ENCODE assay signal across 8 cellular contexts in genomic region chr7:45756757-45757156, GRCh38.
DNase-seq lines count a peak whose midpoint lies in the region; ATAC-seq and TF ChIP-seq lines count a peak whose summit lies in the region.
"Not testable (repeated sequence)": the region's sequence is repeated elsewhere in the genome, so short reads cannot be mapped to it uniquely, and the experiment has no call there.

No MANE protein-coding gene starts in this region.

- not testable (repeated sequence) for H3K27ac Mint-ChIP-seq in CD8-positive, alpha-beta T cell; endothelial cell (ENCODE audit: unreplicated experiment); osteocyte (ENCODE audit: unreplicated experiment)
- H3K27ac Mint-ChIP-seq in IgD-negative memory B cell, result peak overlapping the region; percentile 75 to 92 (median 86)

- BruUV-seq in PC-9 (replicated peaks; lab: Mats Ljungman, UMichigan), result not testable (repeated sequence)

- not testable (repeated sequence) for H3K27me3 Mint-ChIP-seq in CD8-positive, alpha-beta T cell (ENCODE audit: low read depth); IgD-negative memory B cell; endothelial cell (ENCODE audit: unreplicated experiment); osteocyte (ENCODE audit: unreplicated experiment)

- POLR2A ChIA-PET in CD8-positive, alpha-beta T cell (lab: Charles Lee); PC-9 (lab: Charles Lee; ENCODE audit: unreplicated experiment): not testable (repeated sequence)

- not testable (repeated sequence) for H3K4me1 ChIP-seq in CD8-positive, alpha-beta T cell (ENCODE audit: insufficient read depth, low read length); PC-9 (replicated peaks; ENCODE audit: insufficient read depth)

- not testable (repeated sequence) for H3K9me2 ChIP-seq in PC-9 (ENCODE audit: insufficient read depth)

- not testable (repeated sequence) for H4K20me1 ChIP-seq in PC-9 (ENCODE audit: insufficient read depth)

- TF ChIP-seq CTCF in 22Rv1 (IDR thresholded peaks at IDR 0.05) (peak; percentile 21; the same call in 1 of the 2 replicates), PC-9 (conservative IDR thresholded peaks at IDR 0.05) (peak; percentile 66), astrocyte of the cerebellum (IDR thresholded peaks at IDR 0.05; ENCODE audit: low read depth, low read length, missing control alignments) (peak; percentile 36), endothelial cell (IDR thresholded peaks at IDR 0.05; ENCODE audit: unreplicated experiment) (peak; percentile 48), kidney epithelial cell (IDR thresholded peaks at IDR 0.05; ENCODE audit: insufficient read depth, low read length, poor library complexity, severe bottlenecking) (peak; percentile 11), osteocyte (IDR thresholded peaks at IDR 0.05) (peak; percentile 46)
- TF ChIP-seq CTCF in CD8-positive, alpha-beta T cell (IDR thresholded peaks at IDR 0.05), result peak; percentile 36

- not testable (repeated sequence) for H3K27me3 ChIP-seq in CD8-positive, alpha-beta T cell (ENCODE audit: insufficient read depth, low read length); PC-9 (ENCODE audit: insufficient read depth, low read depth); kidney epithelial cell (ENCODE audit: control insufficient read depth, insufficient read depth, low read length)

- in situ Hi-C loops in astrocyte of the cerebellum (cut with HindIII; ENCODE audit: low sequenced_read_pairs), result not testable (repeated sequence)

- H3K4me3 Mint-ChIP-seq in CD8-positive, alpha-beta T cell; endothelial cell (ENCODE audit: unreplicated experiment); osteocyte (ENCODE audit: unreplicated experiment): not testable (repeated sequence)
- H3K4me3 Mint-ChIP-seq in IgD-negative memory B cell, result peak overlapping the region in 3 of 4 donors; percentile 56 to 87 (median 72)

- H2AFZ ChIP-seq in PC-9, result not testable (repeated sequence)

- H3K79me2 ChIP-seq in PC-9 (ENCODE audit: low read depth), result not testable (repeated sequence)

- not testable (repeated sequence) for H3F3A ChIP-seq in PC-9 (ENCODE audit: insufficient read depth, low read depth)

- ATAC-seq in CD8-positive, alpha-beta T cell, result not testable (repeated sequence)

- not testable (repeated sequence) for H3K9me3 Mint-ChIP-seq in CD8-positive, alpha-beta T cell; IgD-negative memory B cell; endothelial cell (ENCODE audit: unreplicated experiment); osteocyte (ENCODE audit: unreplicated experiment)

- not testable (repeated sequence) for H3K36me3 ChIP-seq in CD8-positive, alpha-beta T cell (ENCODE audit: insufficient read depth, low read length); PC-9 (ENCODE audit: low read depth); kidney epithelial cell (ENCODE audit: control insufficient read depth, insufficient read depth, low read length)

- not testable (repeated sequence) for H3K4me3 ChIP-seq in CD8-positive, alpha-beta T cell (ENCODE audit: low read depth, low read length); PC-9; astrocyte of the cerebellum (ENCODE audit: low read depth, low read length); kidney epithelial cell (ENCODE audit: low read depth, low read length)

- CTCF ChIA-PET in CD8-positive, alpha-beta T cell (lab: Charles Lee); PC-9 (lab: Charles Lee): not testable (repeated sequence)

- H3K4me2 ChIP-seq in PC-9, result not testable (repeated sequence)

- not testable (repeated sequence) for DNase-seq in CD8-positive, alpha-beta T cell; astrocyte of the cerebellum (ENCODE audit: low read depth); kidney epithelial cell (ENCODE audit: low read depth); osteocyte (ENCODE audit: extremely low spot score, unreplicated experiment)
- DNase-seq in PC-9, result peak in 1 of 2 experiments; percentile 9
- peak; percentile 15 for DNase-seq in endothelial cell (ENCODE audit: low spot score)

- peak overlapping the region; percentile 20; the same call in 1 of the 2 replicates for H3K27ac ChIP-seq in 22Rv1
- H3K27ac ChIP-seq in CD8-positive, alpha-beta T cell (ENCODE audit: low read depth, low read length); PC-9: not testable (repeated sequence)

- not testable (repeated sequence) for H3K9me3 ChIP-seq in CD8-positive, alpha-beta T cell (ENCODE audit: low read length); PC-9 (ENCODE audit: insufficient read depth, low read depth)

- peaks cover 29% of the 10 kb centered on the region for H3K36me3 Mint-ChIP-seq in CD8-positive, alpha-beta T cell
- not testable (repeated sequence) for H3K36me3 Mint-ChIP-seq in IgD-negative memory B cell; endothelial cell (ENCODE audit: low read depth, unreplicated experiment)
- H3K36me3 Mint-ChIP-seq in osteocyte (ENCODE audit: unreplicated experiment), result peaks cover 18% of the 10 kb centered on the region

- H3K4me1 Mint-ChIP-seq in CD8-positive, alpha-beta T cell (ENCODE audit: low read depth); endothelial cell (ENCODE audit: unreplicated experiment): not testable (repeated sequence)
- H3K4me1 Mint-ChIP-seq in IgD-negative memory B cell (peaks cover 6 to 20% (median 6%) of the 10 kb centered on the region in 3 donors), osteocyte (ENCODE audit: unreplicated experiment) (peaks cover 18% of the 10 kb centered on the region)

- intact Hi-C loops in CD8-positive, alpha-beta T cell (cut with DNase I, micrococcal nuclease), result loop anchor here in 1 of 2 experiments (10.0 kb wide), 1 partner anchor 98 kb away; no protein-coding TSS in a partner anchor
- intact Hi-C loops in PC-9 (cut with micrococcal nuclease; ENCODE audit: unreplicated experiment), result loop anchor here (10.0 kb wide), 1 partner anchor 82 kb away; no protein-coding TSS in a partner anchor

Comparison
In these comparisons a context has a peak if more than half of its experiments do, and no peak if none do; other contexts are left out.
1. CTCF ChIP-seq: peak in every context shown above with its lines; median percentile 66 in PC-9; 48 in endothelial cell; 46 in osteocyte; 36 in CD8-positive, alpha-beta T cell; 36 in astrocyte of the cerebellum; 21 in 22Rv1; 11 in kidney epithelial cell.